Comparison of ENCODE assay signal across 8 cellular contexts in genomic region chr1:21586926-21587601, GRCh38.
DNase-seq lines count a peak whose midpoint lies in the region; ATAC-seq and TF ChIP-seq lines count a peak whose summit lies in the region.

No MANE protein-coding gene starts in this region.

- H3K4me1 Mint-ChIP-seq in activated CD4-positive, alpha-beta memory T cell treated with anti-CD3 and anti-CD28 coated beads, Interleukin-2, amount 10 ng/mL, durations not matched to agents 7 days and 5 days, result no peaks in the 10 kb centered on the region

- CTCF ChIA-PET in BJ (lab: Yijun Ruan, JAX), result interaction anchor here (0.7 to 1.5 kb wide), 5 partner anchors 9 to 218 kb away, joined by 3 to 9 read pairs (median 5); no protein-coding TSS in a partner anchor
- CTCF ChIA-PET in activated CD4-positive, alpha-beta memory T cell treated with anti-CD3 and anti-CD28 coated beads, Interleukin-2, amount 10 ng/mL, durations not matched to agents 7 days and 5 days (lab: Charles Lee), result no interaction called here
- CTCF ChIA-PET in OCI-LY7 (lab: Charles Lee; ENCODE audit: unreplicated experiment), result no interaction called here

- H3K79me2 ChIP-seq in OCI-LY7 (ENCODE audit: insufficient read depth, low read depth, low read length), result no peaks in the 10 kb centered on the region

- no peaks in the 10 kb centered on the region for H3K4me1 ChIP-seq in OCI-LY7 (ENCODE audit: insufficient read depth, low read length, poor library complexity, severe bottlenecking)

- peaks cover 14% of the 10 kb centered on the region for H3K27me3 Mint-ChIP-seq in activated CD4-positive, alpha-beta memory T cell treated with anti-CD3 and anti-CD28 coated beads, Interleukin-2, amount 10 ng/mL, durations not matched to agents 7 days and 5 days

- H3K36me3 ChIP-seq in BJ (ENCODE audit: control insufficient read depth, insufficient read depth, low read length) (no peaks in the 10 kb centered on the region), OCI-LY7 (ENCODE audit: insufficient read depth, low read length) (no peaks in the 10 kb centered on the region)

- ATAC-seq in GM21360 (IDR thresholded peaks at IDR 0.05; ENCODE audit: unreplicated experiment), result no peak
- ATAC-seq in HG02759 (IDR thresholded peaks at IDR 0.05; ENCODE audit: unreplicated experiment), result no peak

- intact Hi-C loops in OCI-LY7 (cut with micrococcal nuclease; ENCODE audit: unreplicated experiment), result no loop called here

- H3K27ac Mint-ChIP-seq in activated CD4-positive, alpha-beta memory T cell treated with anti-CD3 and anti-CD28 coated beads, Interleukin-2, amount 10 ng/mL, durations not matched to agents 7 days and 5 days, result no peak overlapping the region

- no peak for TF ChIP-seq CTCF in BJ (IDR thresholded peaks at IDR 0.05; ENCODE audit: insufficient read depth, low read depth, low read length)
- no peak for TF ChIP-seq CTCF in OCI-LY7 (conservative IDR thresholded peaks at IDR 0.05; ENCODE audit: low read length)

- no peaks in the 10 kb centered on the region for H3K36me3 Mint-ChIP-seq in activated CD4-positive, alpha-beta memory T cell treated with anti-CD3 and anti-CD28 coated beads, Interleukin-2, amount 10 ng/mL, durations not matched to agents 7 days and 5 days (ENCODE audit: low read depth)

- peaks cover 7% of the 10 kb centered on the region; the same call in 1 of the 2 replicates for H3K27me3 ChIP-seq in BJ (ENCODE audit: control insufficient read depth, insufficient read depth, low read length)

- DNase-seq in BJ (ENCODE audit: low read depth), result peak; percentile 35
- DNase-seq in NCI-H460 (ENCODE audit: extremely low read depth, low read depth), result peak; percentile 39
- peak; percentile 67 to 73 for DNase-seq in erythroblast (lab: John Stamatoyannopoulos, UW)
- peak; percentile 95 for DNase-seq in myocyte (ENCODE audit: low read depth)
- DNase-seq in activated CD4-positive, alpha-beta memory T cell treated with anti-CD3 and anti-CD28 coated beads, Interleukin-2, amount 10 ng/mL, durations not matched to agents 7 days and 5 days, result no peak
- DNase-seq in OCI-LY7 (ENCODE audit: low spot score), result no peak

- POLR2A ChIA-PET in BJ (lab: Charles Lee) (no interaction called here), OCI-LY7 (lab: Charles Lee) (no interaction called here)
- POLR2A ChIA-PET in activated CD4-positive, alpha-beta memory T cell treated with anti-CD3 and anti-CD28 coated beads, Interleukin-2, amount 10 ng/mL, durations not matched to agents 7 days and 5 days (lab: Charles Lee), result no interaction called here

- BruUV-seq in OCI-LY7 (replicated peaks; lab: Mats Ljungman, UMichigan), result no TSS peak

- H3K9me3 Mint-ChIP-seq in activated CD4-positive, alpha-beta memory T cell treated with anti-CD3 and anti-CD28 coated beads, Interleukin-2, amount 10 ng/mL, durations not matched to agents 7 days and 5 days, result no peaks in the 10 kb centered on the region

- TF ChIP-seq POLR2A in erythroblast (IDR thresholded peaks at IDR 0.05; ENCODE audit: low read length), result no peak

- no peak overlapping the region for H3K4me2 ChIP-seq in OCI-LY7 (ENCODE audit: low read length)

- no peak overlapping the region for H3K4me3 Mint-ChIP-seq in activated CD4-positive, alpha-beta memory T cell treated with anti-CD3 and anti-CD28 coated beads, Interleukin-2, amount 10 ng/mL, durations not matched to agents 7 days and 5 days

- no peaks in the 10 kb centered on the region for H3K9me3 ChIP-seq in OCI-LY7 (ENCODE audit: low read length)

- H3K9me2 ChIP-seq in OCI-LY7 (ENCODE audit: insufficient read depth, low read length), result no peaks in the 10 kb centered on the region

- no peak overlapping the region for H3K4me3 ChIP-seq in BJ (ENCODE audit: low read depth, low read length)
- H3K4me3 ChIP-seq in OCI-LY7 (ENCODE audit: low read depth, low read length, poor library complexity, severe bottlenecking), result no peak overlapping the region

- no peak overlapping the region for H3K27ac ChIP-seq in OCI-LY7 (ENCODE audit: low read depth, low read length, poor library complexity, severe bottlenecking)

- H4K20me1 ChIP-seq in OCI-LY7 (ENCODE audit: insufficient read depth, low read length), result no peaks in the 10 kb centered on the region

- no peak overlapping the region for H2AFZ ChIP-seq in OCI-LY7 (ENCODE audit: low read length)

Comparison
In these comparisons a context has a peak if more than half of its experiments do, and no peak if none do; other contexts are left out.
1. DNase-seq: peak in BJ (single experiment), NCI-H460 (single experiment), erythroblast (2 of 2) and myocyte (single experiment); none in activated CD4-positive, alpha-beta memory T cell treated with anti-CD3 and anti-CD28 coated beads, Interleukin-2, amount 10 ng/mL, durations not matched to agents 7 days and 5 days (single experiment) and OCI-LY7 (single experiment).